24 cellular contexts compared by ENCODE assay signal in genomic region chr18:47992266-47992665, GRCh38.
"Had no signal": no experiment of that assay in that cellular context is flagged by ENCODE, and none has a peak within 500 bp of the region (broad histone marks: within the 10 kb centered on the region; RNA-seq: fewer than 3 reads in every experiment).

No MANE protein-coding gene starts in this region.

- H3K27me3 ChIP-seq: gastrocnemius medialis, heart right ventricle had no signal

- H3K27ac ChIP-seq: coronary artery, dorsolateral prefrontal cortex, epithelial cell of prostate, esophagus squamous epithelium, gastrocnemius medialis, left lung, lower lobe of right lung had no signal

- DNase-seq: dermis blood vessel endothelial cell; dorsolateral prefrontal cortex; effector CD8-positive, alpha-beta T cell; effector memory CD8-positive, alpha-beta T cell; endodermal cell; erythroblast; esophagus squamous epithelium; foreskin fibroblast; foreskin melanocyte; gastrocnemius medialis; glutamatergic neuron; heart right ventricle; hippocampal formation; left cardiac atrium; left lung; left ventricle myocardium superior; lower lobe of right lung; mesenchymal stem cell; mucosa of descending colon; naive B cell; naive thymus-derived CD8-positive, alpha-beta T cell had no signal

- H3K36me3 ChIP-seq: esophagus squamous epithelium, gastrocnemius medialis, heart right ventricle, left lung, lower lobe of right lung had no signal

- H3K9me3 ChIP-seq: mucosa of descending colon had no signal

- H3K4me3 ChIP-seq: coronary artery, dorsolateral prefrontal cortex, esophagus squamous epithelium, gastrocnemius medialis, heart right ventricle, left lung, lower lobe of right lung, mucosa of descending colon had no signal

- H3K4me1 ChIP-seq: gastrocnemius medialis, left lung, lower lobe of right lung had no signal

- ATAC-seq: effector memory CD8-positive, alpha-beta T cell; esophagus mucosa; gastrocnemius medialis; left cardiac atrium; left lung; left ventricle myocardium superior; lower lobe of right lung; mucosa of descending colon; naive thymus-derived CD8-positive, alpha-beta T cell had no signal
